ENCODE assay signal across 8 cellular contexts in genomic region chr7:150988230-150989226, GRCh38. TPM values are rescaled to one million over a fixed set of nuclear protein-coding genes. Genes with fewer than 3 reads are reported as not detected.
A peak's percentile ranks its signal among the peaks of the same experiment; 100 is the strongest.
DNase-seq lines count a peak whose midpoint lies in the region; ATAC-seq and TF ChIP-seq lines count a peak whose summit lies in the region.

No MANE protein-coding gene starts in this region.

- H3K27ac ChIP-seq in layer of hippocampus (ENCODE audit: low read depth, low read length), result peak overlapping the region; percentile 52

- H3K27me3 ChIP-seq in layer of hippocampus (ENCODE audit: control insufficient read depth, insufficient read depth, low read length), result no peaks in the 10 kb centered on the region

- DNase-seq in NCI-H2029 treated with DMSO at 0.1 percent for 48 hours (lab: John Stamatoyannopoulos, UW) (peak; percentile 44), cerebellum (ENCODE audit: low spot score) (peak; percentile 92)
- DNase-seq in activated CD4-positive, CD25-positive, alpha-beta regulatory T cell treated with anti-CD3 and anti-CD28 coated beads, Interleukin-2, amount 50 U/mL, for 72 hours, result peak; percentile 77
- peak in 2 of 3 donors; percentile 27 to 60 for DNase-seq in stimulated activated CD4-positive, alpha-beta T cell treated with anti-CD3 and anti-CD28 coated beads, TNF-alpha, amount 100 ng/mL, for 1 hour (ENCODE audit: low read depth in 3 of 3, low spot score in 1 of 3)

- ATAC-seq in HG03378 (IDR thresholded peaks at IDR 0.05; ENCODE audit: unreplicated experiment) (no peak), HG03354 (IDR thresholded peaks at IDR 0.05; ENCODE audit: poor library complexity, severe bottlenecking, unreplicated experiment) (no peak)

- peak; percentile 81 for TF ChIP-seq CTCF in GM12874 (IDR thresholded peaks at IDR 0.05; ENCODE audit: insufficient read depth, low read depth, low read length)

RNA-seq across cellular contexts. Expression of gene NOS3, which starts 2.3 kb away (rescaled TPM):
- total RNA-seq in cerebellum, result 1.5 TPM

RNA-seq across cellular contexts. Expression of gene KCNH2, which starts 10.4 kb away (rescaled TPM):
- 14.2 TPM for total RNA-seq in cerebellum

RNA-seq across cellular contexts. Expression of gene ATG9B, which starts 35.8 kb away (rescaled TPM):
- 3.9 TPM for total RNA-seq in cerebellum

RNA-seq across cellular contexts. Expression of gene ABCB8, which starts 39.7 kb away (rescaled TPM):
- total RNA-seq in cerebellum, result 35.3 TPM

RNA-seq across cellular contexts. Expression of gene ASIC3, which starts 59.8 kb away (rescaled TPM):
- total RNA-seq in cerebellum, result 1.6 TPM
